In the genomic region with DNA sequence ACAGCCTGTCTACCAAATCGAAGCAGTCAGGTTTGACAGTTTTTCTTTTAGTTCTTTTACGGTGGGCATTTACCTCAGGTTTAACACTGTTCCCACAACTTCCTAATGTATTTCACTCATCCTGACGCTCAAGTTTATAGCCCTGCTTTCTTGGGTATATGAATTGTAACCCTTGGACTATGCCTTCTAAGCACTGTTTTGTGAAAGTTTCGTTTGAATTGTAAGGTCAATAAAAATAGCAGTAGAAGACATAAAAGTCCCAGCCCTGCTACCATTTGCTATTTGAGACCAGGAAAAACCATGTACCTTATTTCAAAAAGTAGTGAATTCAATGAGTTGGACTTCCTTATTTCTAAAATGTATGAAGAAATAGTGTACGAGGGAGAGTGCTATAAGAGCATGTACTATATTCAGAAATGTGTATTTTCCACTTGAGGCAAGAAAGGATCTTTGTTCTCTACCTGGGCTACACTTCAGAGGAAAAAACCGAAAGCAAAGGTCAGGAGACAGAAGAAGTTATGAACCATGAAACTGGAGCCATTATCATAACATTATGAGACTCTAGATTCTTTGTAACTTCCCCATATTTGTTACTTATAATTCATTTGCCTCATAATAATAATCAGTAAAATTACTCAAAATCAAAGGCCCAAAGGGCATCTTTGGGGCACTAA, we compare ENCODE assay signal across 10 cellular contexts. TPM values are rescaled to one million over a fixed set of nuclear protein-coding genes. Genes with fewer than 3 reads are reported as not detected.
DNase-seq lines count a peak whose midpoint lies in the region; ATAC-seq and FAIRE-seq lines count a peak whose summit lies in the region.
"Had no signal": no experiment of that assay in that cellular context is flagged by ENCODE, and none has a peak within 500 bp of the region (broad histone marks: within the 10 kb centered on the region; RNA-seq: fewer than 3 reads in every experiment).

No MANE protein-coding gene starts in this region.

- H3K36me3 ChIP-seq in small intestine (ENCODE audit: control insufficient read depth in 2 of 2, insufficient read depth in 2 of 2, low read length in 2 of 2): no peaks in the 10 kb centered on the region

- H3K27me3 Mint-ChIP-seq in activated CD8-positive, alpha-beta memory T cell treated with anti-CD3 and anti-CD28 coated beads, Interleukin-2, amount 10 ng/mL, durations not matched to agents 7 days and 5 days: no peaks in the 10 kb centered on the region
- H3K27me3 Mint-ChIP-seq in dendritic cell treated with granulocyte-macrophage colony-stimulating factor and Interleukin-4, amounts not matched to agents 40 ng/mL and 50 ng/mL, for 4 days: no peaks in the 10 kb centered on the region

- H3K4me1 Mint-ChIP-seq in activated CD8-positive, alpha-beta memory T cell treated with anti-CD3 and anti-CD28 coated beads, Interleukin-2, amount 10 ng/mL, durations not matched to agents 7 days and 5 days: peaks cover 43% of the 10 kb centered on the region
- peaks cover 18% of the 10 kb centered on the region for H3K4me1 Mint-ChIP-seq in dendritic cell treated with granulocyte-macrophage colony-stimulating factor and Interleukin-4, amounts not matched to agents 40 ng/mL and 50 ng/mL, for 4 days (ENCODE audit: low read depth)

- no peak for ATAC-seq in activated CD8-positive, alpha-beta memory T cell treated with anti-CD3 and anti-CD28 coated beads, Interleukin-2, amount 10 ng/mL, durations not matched to agents 7 days and 5 days
- no peak for ATAC-seq in HG03095 (IDR thresholded peaks at IDR 0.05; ENCODE audit: unreplicated experiment)
- ATAC-seq: body of pancreas had no signal

- CTCF ChIA-PET in activated CD8-positive, alpha-beta memory T cell treated with anti-CD3 and anti-CD28 coated beads, Interleukin-2, amount 10 ng/mL, durations not matched to agents 7 days and 5 days (lab: Charles Lee): no interaction called here

- no peaks in the 10 kb centered on the region for H3K9me3 Mint-ChIP-seq in activated CD8-positive, alpha-beta memory T cell treated with anti-CD3 and anti-CD28 coated beads, Interleukin-2, amount 10 ng/mL, durations not matched to agents 7 days and 5 days (ENCODE audit: low read depth)
- H3K9me3 Mint-ChIP-seq in dendritic cell treated with granulocyte-macrophage colony-stimulating factor and Interleukin-4, amounts not matched to agents 40 ng/mL and 50 ng/mL, for 4 days: no peaks in the 10 kb centered on the region

- H3K27ac ChIP-seq in small intestine (ENCODE audit: low read depth in 1 of 2, low read length in 1 of 2): peak overlapping the region; percentile 24 to 62

- H3K27ac Mint-ChIP-seq in activated CD8-positive, alpha-beta memory T cell treated with anti-CD3 and anti-CD28 coated beads, Interleukin-2, amount 10 ng/mL, durations not matched to agents 7 days and 5 days: peak overlapping the region; percentile 42
- peak overlapping the region; percentile 47 for H3K27ac Mint-ChIP-seq in dendritic cell treated with granulocyte-macrophage colony-stimulating factor and Interleukin-4, amounts not matched to agents 40 ng/mL and 50 ng/mL, for 4 days

- FAIRE-seq in small intestine (lab: Jason Lieb, UNC): no peak

- H3K36me3 Mint-ChIP-seq in activated CD8-positive, alpha-beta memory T cell treated with anti-CD3 and anti-CD28 coated beads, Interleukin-2, amount 10 ng/mL, durations not matched to agents 7 days and 5 days: peaks cover 9% of the 10 kb centered on the region
- H3K36me3 Mint-ChIP-seq in dendritic cell treated with granulocyte-macrophage colony-stimulating factor and Interleukin-4, amounts not matched to agents 40 ng/mL and 50 ng/mL, for 4 days (ENCODE audit: low read depth): peaks cover 18% of the 10 kb centered on the region

- WGBS in small intestine, 3 donors: 19 to 53% (median 29%) methylated on average over 6 of the region's 6 CpGs

- no peaks in the 10 kb centered on the region for H3K9me3 ChIP-seq in small intestine (ENCODE audit: control insufficient read depth, low read depth)
- H3K9me3 ChIP-seq: body of pancreas had no signal

- H3K27me3 ChIP-seq in small intestine (ENCODE audit: control insufficient read depth in 2 of 2, insufficient read depth in 2 of 2, low read length in 2 of 2): no peaks in the 10 kb centered on the region
- H3K27me3 ChIP-seq: body of pancreas had no signal

- peak overlapping the region in 1 of 2 donors; percentile 31 for H3K4me3 ChIP-seq in small intestine (ENCODE audit: low read depth in 1 of 2, low read length in 2 of 2)
- H3K4me3 ChIP-seq: body of pancreas had no signal

- DNase-seq in activated CD8-positive, alpha-beta memory T cell treated with anti-CD3 and anti-CD28 coated beads, Interleukin-2, amount 10 ng/mL, durations not matched to agents 7 days and 5 days: no peak
- DNase-seq in activated CD8-positive, alpha-beta memory T cell treated with anti-CD3 and anti-CD28 coated beads, Interleukin-2, amount 50 U/mL, for 4 hours: no peak
- peak; percentile 28 for DNase-seq in NAMALWA (ENCODE audit: low spot score)
- DNase-seq in small intestine: peak; percentile 81
- no peak for DNase-seq in stimulated activated CD4-positive, alpha-beta T cell treated with anti-CD3 and anti-CD28 coated beads, Interleukin-12 subunit alpha, Interleukin-12 subunit beta, amount 100 ng/mL, for 4 hours
- no peak for DNase-seq in AG20443 (ENCODE audit: low spot score)
- DNase-seq: body of pancreas, occipital lobe had no signal

- peak overlapping the region; percentile 98 for H3K4me3 Mint-ChIP-seq in activated CD8-positive, alpha-beta memory T cell treated with anti-CD3 and anti-CD28 coated beads, Interleukin-2, amount 10 ng/mL, durations not matched to agents 7 days and 5 days
- no peak overlapping the region for H3K4me3 Mint-ChIP-seq in dendritic cell treated with granulocyte-macrophage colony-stimulating factor and Interleukin-4, amounts not matched to agents 40 ng/mL and 50 ng/mL, for 4 days

- intact Hi-C loops in dendritic cell treated with granulocyte-macrophage colony-stimulating factor and Interleukin-4, amounts not matched to agents 40 ng/mL and 50 ng/mL, for 4 days (cut with micrococcal nuclease): no loop called here

- H3K4me1 ChIP-seq in small intestine (ENCODE audit: control insufficient read depth in 2 of 2, insufficient read depth in 1 of 2, low read depth in 1 of 2, low read length in 1 of 2): peaks cover 0 to 7% of the 10 kb centered on the region in 2 donors

RNA-seq across cellular contexts. Expression of gene ZC3H15, which starts 1.9 kb away (rescaled TPM):
- total RNA-seq in activated CD8-positive, alpha-beta memory T cell treated with anti-CD3 and anti-CD28 coated beads, Interleukin-2, amount 10 ng/mL, durations not matched to agents 7 days and 5 days: 10 to 100 TPM; 67.3 to 87.2 TPM
- 100 to 1,000 TPM in 1 of 3 donors, 10 to 100 TPM in 2; 60.0 to 101 (median 61.1) TPM for polyA plus RNA-seq in small intestine

Comparison
In these comparisons a context has a peak if more than half of its experiments do, and no peak if none do; other contexts are left out.
1. DNase-seq: peak in NAMALWA (single experiment) and small intestine (single experiment); none in activated CD8-positive, alpha-beta memory T cell treated with anti-CD3 and anti-CD28 coated beads, Interleukin-2, amount 10 ng/mL, durations not matched to agents 7 days and 5 days (single experiment), activated CD8-positive, alpha-beta memory T cell treated with anti-CD3 and anti-CD28 coated beads, Interleukin-2, amount 50 U/mL, for 4 hours (single experiment), stimulated activated CD4-positive, alpha-beta T cell treated with anti-CD3 and anti-CD28 coated beads, Interleukin-12 subunit alpha, Interleukin-12 subunit beta, amount 100 ng/mL, for 4 hours (single experiment) and AG20443 (single experiment).